ENCODE assay signal across 1 cellular context in the genomic region with DNA sequence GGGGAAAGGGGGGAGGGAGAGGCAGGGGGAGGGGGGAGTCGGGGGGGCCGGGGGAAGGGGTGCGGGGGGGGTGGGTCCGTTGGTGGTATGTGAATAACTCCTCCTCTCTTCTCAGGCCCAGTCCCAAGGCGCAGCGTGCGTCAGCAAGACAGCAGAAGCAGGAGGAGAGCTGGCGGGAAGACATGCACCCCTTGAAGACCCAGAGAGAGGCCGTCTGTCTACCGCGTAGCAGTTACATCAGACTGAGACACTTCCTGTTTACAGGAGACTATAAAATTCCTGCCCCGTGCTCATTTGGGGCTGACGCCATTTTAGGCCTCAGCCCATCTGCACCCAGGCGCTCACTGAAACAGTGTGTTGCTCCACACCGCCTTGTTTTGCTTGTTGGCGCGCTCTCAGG.
TF ChIP-seq lines count a peak whose summit lies in the region.

No MANE protein-coding gene starts in this region.

TF ChIP-seq in HepG2, 621 proteins besides CTCF, POLR2A, EP300 and RAD21 (continued from another document):
- TF ChIP-seq, protein P1, sequence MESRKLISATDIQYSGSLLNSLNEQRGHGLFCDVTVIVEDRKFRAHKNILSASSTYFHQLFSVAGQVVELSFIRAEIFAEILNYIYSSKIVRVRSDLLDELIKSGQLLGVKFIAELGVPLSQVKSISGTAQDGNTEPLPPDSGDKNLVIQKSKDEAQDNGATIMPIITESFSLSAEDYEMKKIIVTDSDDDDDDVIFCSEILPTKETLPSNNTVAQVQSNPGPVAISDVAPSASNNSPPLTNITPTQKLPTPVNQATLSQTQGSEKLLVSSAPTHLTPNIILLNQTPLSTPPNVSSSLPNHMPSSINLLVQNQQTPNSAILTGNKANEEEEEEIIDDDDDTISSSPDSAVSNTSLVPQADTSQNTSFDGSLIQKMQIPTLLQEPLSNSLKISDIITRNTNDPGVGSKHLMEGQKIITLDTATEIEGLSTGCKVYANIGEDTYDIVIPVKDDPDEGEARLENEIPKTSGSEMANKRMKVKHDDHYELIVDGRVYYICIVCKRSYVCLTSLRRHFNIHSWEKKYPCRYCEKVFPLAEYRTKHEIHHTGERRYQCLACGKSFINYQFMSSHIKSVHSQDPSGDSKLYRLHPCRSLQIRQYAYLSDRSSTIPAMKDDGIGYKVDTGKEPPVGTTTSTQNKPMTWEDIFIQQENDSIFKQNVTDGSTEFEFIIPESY (CRISPR knock-in tag; IDR thresholded peaks at IDR 0.05) = peak; percentile 68; the same call in 1 of the 2 replicates
